In the genomic region with DNA sequence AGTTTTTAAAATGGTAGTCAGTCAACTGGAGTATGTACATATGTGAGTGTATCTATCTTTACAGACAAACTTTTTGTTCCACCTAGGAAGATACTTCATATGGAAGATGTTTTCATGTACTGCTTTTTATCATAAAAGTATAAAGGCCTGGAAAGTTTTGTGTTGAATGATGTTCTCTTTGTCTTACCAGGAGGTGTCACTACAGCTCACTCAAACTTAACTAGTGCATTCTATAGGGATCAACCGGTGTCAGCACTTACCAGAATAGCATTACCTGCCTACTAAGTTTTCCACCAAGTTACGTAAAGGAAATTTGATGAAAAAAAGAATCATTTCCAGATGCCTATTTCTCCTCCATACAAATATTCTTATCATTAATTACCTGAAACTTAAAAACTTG, we compare ENCODE assay signal across 9 cellular contexts.
A peak's percentile ranks its signal among the peaks of the same experiment; 100 is the strongest.
DNase-seq lines count a peak whose midpoint lies in the region; ATAC-seq and TF ChIP-seq lines count a peak whose summit lies in the region.
"Had no signal": no experiment of that assay in that cellular context is flagged by ENCODE, and none has a peak within 500 bp of the region (broad histone marks: within the 10 kb centered on the region; RNA-seq: fewer than 3 reads in every experiment).

No MANE protein-coding gene starts in this region.

- H3K9ac ChIP-seq in H9 (ENCODE audit: extremely low read depth, insufficient read length, low read length), result no peak overlapping the region

- H3K79me2 ChIP-seq in H9 (ENCODE audit: insufficient read depth, low read length), result no peaks in the 10 kb centered on the region

- peaks cover 45% of the 10 kb centered on the region for H3K27me3 Mint-ChIP-seq in H9 (ENCODE audit: low read depth)
- H3K27me3 Mint-ChIP-seq in activated T-helper 17 cell treated with anti-CD3 and anti-CD28 coated beads, Interleukin-2, amount 50 U/mL, for 72 hours, result no peaks in the 10 kb centered on the region
- H3K27me3 Mint-ChIP-seq in CD14-positive monocyte (ENCODE audit: low read depth in 3 of 3), result peaks cover 7 to 13% (median 7%) of the 10 kb centered on the region in 3 donors

- peak; percentile 63 for TF ChIP-seq CTCF in A673 (conservative IDR thresholded peaks at IDR 0.05; ENCODE audit: low read depth, low read length)
- peak; percentile 65 for TF ChIP-seq CTCF in H9 (conservative IDR thresholded peaks at IDR 0.05)
- peak; percentile 33 for TF ChIP-seq CTCF in foreskin fibroblast (IDR thresholded peaks at IDR 0.05; ENCODE audit: low read depth, low read length)
- TF ChIP-seq CTCF in CD14-positive monocyte (IDR thresholded peaks at IDR 0.05), result no peak

- no peak overlapping the region for H2BK120ac ChIP-seq in H9 (ENCODE audit: low read depth, low read length, poor library complexity, severe bottlenecking)

- H3K14ac ChIP-seq in H9 (ENCODE audit: insufficient read depth, low read length), result no peak overlapping the region

- H3K9me3 ChIP-seq in A673 (ENCODE audit: low read depth, low read length, poor library complexity, severe bottlenecking) (no peaks in the 10 kb centered on the region), H9 (ENCODE audit: control insufficient read depth, low read depth, low read length) (no peaks in the 10 kb centered on the region)

- no peak overlapping the region for H3K4me3 ChIP-seq in A673 (ENCODE audit: low read depth, low read length, poor library complexity, severe bottlenecking)
- H3K4me3 ChIP-seq in foreskin fibroblast (ENCODE audit: low read depth in 1 of 2, low read length in 2 of 2), result no peak overlapping the region

- intact Hi-C loops in A673 (cut with micrococcal nuclease; ENCODE audit: unreplicated experiment) (loop anchor here (5.0 to 10.0 kb wide), 3 partner anchors 278 to 1160 kb away; no protein-coding TSS in a partner anchor), CD14-positive monocyte (cut with micrococcal nuclease) (loop anchor here in 1 of 2 donors (5.0 to 10.0 kb wide), 2 partner anchors 793 to 1090 kb away; no protein-coding TSS in a partner anchor)

- H3K79me1 ChIP-seq in H9 (ENCODE audit: insufficient read depth, low read depth, low read length, poor library complexity, severe bottlenecking), result no peaks in the 10 kb centered on the region

- no peak overlapping the region for H3K4ac ChIP-seq in H9 (ENCODE audit: low read depth, low read length)

- WGBS in H9 (ENCODE audit: extremely low coverage, insufficient read length, low lambda C conversion rate), result no CpG with 5 or more reads among the region's 2 CpGs

- H4K8ac ChIP-seq in H9 (replicated peaks; ENCODE audit: insufficient read length, low read depth, low read length), result no peak overlapping the region

- no peak overlapping the region for H2AK5ac ChIP-seq in H9 (ENCODE audit: insufficient read length, low read length)

- no peak overlapping the region for H3K4me2 ChIP-seq in H9 (ENCODE audit: insufficient read depth, insufficient read length, low read length)

- H3K27ac ChIP-seq in A673 (ENCODE audit: low read depth, low read length, poor library complexity, severe bottlenecking) (no peak overlapping the region), H9 (ENCODE audit: insufficient read length, low read depth, low read length) (no peak overlapping the region)

- no peak overlapping the region for H3K56ac ChIP-seq in H9 (ENCODE audit: insufficient read length, low read depth, low read length)

- POLR2A ChIA-PET in A673 (lab: Charles Lee; ENCODE audit: low non-redundant PET), result no interaction called here

- H4K20me1 ChIP-seq in H9 (ENCODE audit: control insufficient read depth, insufficient read depth, insufficient read length), result no peaks in the 10 kb centered on the region

- H4K5ac ChIP-seq in H9 (ENCODE audit: insufficient read length, low read depth, low read length), result no peak overlapping the region

- H4K91ac ChIP-seq in H9 (ENCODE audit: insufficient read length, low read depth, low read length), result no peak overlapping the region

- no peaks in the 10 kb centered on the region; a peak in 1 of 5 replicates for H3K9me3 Mint-ChIP-seq in H9
- H3K9me3 Mint-ChIP-seq in activated T-helper 17 cell treated with anti-CD3 and anti-CD28 coated beads, Interleukin-2, amount 50 U/mL, for 72 hours, result no peaks in the 10 kb centered on the region
- H3K9me3 Mint-ChIP-seq in CD14-positive monocyte, result no peaks in the 10 kb centered on the region

- H3K23ac ChIP-seq in H9 (ENCODE audit: insufficient read length, low read depth, low read length), result no peak overlapping the region

- BruUV-seq in A673 (replicated peaks; lab: Mats Ljungman, UMichigan), result no TSS peak

- CTCF ChIA-PET in A673 (lab: Charles Lee), result interaction anchor here (0.5 to 2.3 kb wide), 2 partner anchors 793 to 890 kb away, joined by 3 to 20 read pairs; no protein-coding TSS in a partner anchor

- H3T11ph ChIP-seq in H9 (ENCODE audit: low read length), result no peak overlapping the region

- no peaks in the 10 kb centered on the region for H3K36me3 ChIP-seq in A673 (ENCODE audit: insufficient read depth, low read length, poor library complexity, severe bottlenecking)

- no peak overlapping the region for H2BK15ac ChIP-seq in H9 (ENCODE audit: low read depth, low read length)

- H3K4me3 Mint-ChIP-seq in H9 (no peak overlapping the region), CD14-positive monocyte (no peak overlapping the region)
- no peak overlapping the region for H3K4me3 Mint-ChIP-seq in activated T-helper 17 cell treated with anti-CD3 and anti-CD28 coated beads, Interleukin-2, amount 50 U/mL, for 72 hours

- H3K27me3 ChIP-seq in A673 (replicated peaks; ENCODE audit: insufficient read depth, low read depth, low read length, poor library complexity) (no peaks in the 10 kb centered on the region), H9 (ENCODE audit: insufficient read depth, low read length) (peaks cover 5% of the 10 kb centered on the region; the same call in 1 of the 2 replicates)

- no peak overlapping the region for H2AFZ ChIP-seq in H9 (ENCODE audit: low read length)

- no peak overlapping the region for H2BK5ac ChIP-seq in H9 (ENCODE audit: insufficient read length, low read length)

- ATAC-seq in activated T-helper 17 cell treated with anti-CD3 and anti-CD28 coated beads, Interleukin-2, amount 50 U/mL, for 72 hours (replicated peaks), result no peak
- ATAC-seq in GM19395 (IDR thresholded peaks at IDR 0.05; ENCODE audit: unreplicated experiment), result no peak

- DNase-seq in A673 (ENCODE audit: low spot score) (peak; percentile 68), H9 (no peak), SHP77 (lab: John Stamatoyannopoulos, UW) (peak; percentile 28 to 42), foreskin fibroblast (peak; percentile 29 to 69), glomerular visceral epithelial cell (ENCODE audit: extremely low spot score) (no peak), CD14-positive monocyte (ENCODE audit: low spot score) (no peak)
- DNase-seq: activated T-cell treated with anti-CD3 and anti-CD28 coated beads, Interleukin-2, amount 50 U/mL, for 1 hour had no signal

- H3K4me1 ChIP-seq in A673 (ENCODE audit: insufficient read depth, low read length, poor library complexity, severe bottlenecking), result peaks cover 45% of the 10 kb centered on the region
- no peaks in the 10 kb centered on the region; the same call in 1 of the 2 replicates for H3K4me1 ChIP-seq in H9 (ENCODE audit: insufficient read depth, low read length)

- no peak overlapping the region for H2BK20ac ChIP-seq in H9 (ENCODE audit: low read depth, low read length, poor library complexity, severe bottlenecking)

- H3K23me2 ChIP-seq in H9 (ENCODE audit: insufficient read length, low read depth, low read length, poor library complexity, severe bottlenecking), result no peaks in the 10 kb centered on the region

- no peaks in the 10 kb centered on the region for H3K36me3 Mint-ChIP-seq in H9 (ENCODE audit: insufficient read depth in 1 of 3, low read depth in 3 of 3)
- H3K36me3 Mint-ChIP-seq in activated T-helper 17 cell treated with anti-CD3 and anti-CD28 coated beads, Interleukin-2, amount 50 U/mL, for 72 hours (ENCODE audit: low read depth), result no peaks in the 10 kb centered on the region
- H3K36me3 Mint-ChIP-seq in CD14-positive monocyte, result no peaks in the 10 kb centered on the region

- H2BK12ac ChIP-seq in H9 (ENCODE audit: insufficient read length, low read depth, low read length), result no peak overlapping the region

- no peak overlapping the region for H3K18ac ChIP-seq in H9 (ENCODE audit: insufficient read length, low read depth, low read length)

- H3K4me1 Mint-ChIP-seq in H9 (peaks cover 37 to 41% of the 10 kb centered on the region in 2 experiments), CD14-positive monocyte (no peaks in the 10 kb centered on the region)
- no peaks in the 10 kb centered on the region for H3K4me1 Mint-ChIP-seq in activated T-helper 17 cell treated with anti-CD3 and anti-CD28 coated beads, Interleukin-2, amount 50 U/mL, for 72 hours

- H3K27ac Mint-ChIP-seq in H9 (no peak overlapping the region), CD14-positive monocyte (no peak overlapping the region)
- H3K27ac Mint-ChIP-seq in activated T-helper 17 cell treated with anti-CD3 and anti-CD28 coated beads, Interleukin-2, amount 50 U/mL, for 72 hours, result no peak overlapping the region

Comparison
In these comparisons a context has a peak if more than half of its experiments do, and no peak if none do; other contexts are left out.
1. DNase-seq: peak in A673 (single experiment), SHP77 (2 of 2) and foreskin fibroblast (2 of 2); none in H9 (single experiment), glomerular visceral epithelial cell (single experiment) and CD14-positive monocyte (single experiment).